9 cellular contexts compared by ENCODE assay signal in the genomic region with DNA sequence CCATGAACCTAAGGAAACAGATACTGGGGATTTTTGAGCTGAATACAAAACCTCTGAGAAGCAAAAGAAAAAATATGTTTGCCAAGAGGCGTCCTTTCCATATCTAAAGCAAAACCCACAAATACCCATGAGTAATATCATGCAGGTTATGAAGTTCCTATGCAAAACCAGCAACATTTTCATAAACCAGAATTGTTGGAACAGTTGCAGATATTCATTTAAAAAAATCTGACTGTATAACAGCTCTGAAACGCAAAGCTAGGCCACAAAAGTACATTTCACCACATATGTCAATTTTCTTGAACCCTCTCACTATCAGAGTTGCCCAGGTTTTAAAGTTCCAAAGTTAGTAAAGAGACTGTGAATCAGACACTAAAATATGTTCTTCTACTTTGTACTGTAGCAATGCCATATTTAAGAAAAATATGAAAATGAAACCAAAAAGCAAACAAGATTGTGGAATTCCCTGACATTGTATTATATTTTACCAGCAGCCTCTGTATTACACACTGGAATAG. TPM values are rescaled to one million over a fixed set of nuclear protein-coding genes. Genes with fewer than 3 reads are reported as not detected.
DNase-seq lines count a peak whose midpoint lies in the region; ATAC-seq and TF ChIP-seq lines count a peak whose summit lies in the region.
"Had no signal": no experiment of that assay in that cellular context is flagged by ENCODE, and none has a peak within 500 bp of the region (broad histone marks: within the 10 kb centered on the region; RNA-seq: fewer than 3 reads in every experiment).

No MANE protein-coding gene starts in this region.

- peaks cover 85% of the 10 kb centered on the region for H3K4me1 Mint-ChIP-seq in activated T-cell treated with anti-CD3 and anti-CD28 coated beads, Interleukin-2, amount 50 U/mL, for 72 hours (ENCODE audit: low read depth)
- H3K4me1 Mint-ChIP-seq in IgD-negative memory B cell: peaks cover 46 to 50% (median 49%) of the 10 kb centered on the region in 3 donors
- no peaks in the 10 kb centered on the region for H3K4me1 Mint-ChIP-seq in Caco-2 (ENCODE audit: low read depth, unreplicated experiment)

- BruUV-seq in Caco-2 (replicated peaks; lab: Mats Ljungman, UMichigan): no TSS peak

- H3K27me3 Mint-ChIP-seq in activated T-cell treated with anti-CD3 and anti-CD28 coated beads, Interleukin-2, amount 50 U/mL, for 72 hours (ENCODE audit: low read depth): no peaks in the 10 kb centered on the region
- H3K27me3 Mint-ChIP-seq in IgD-negative memory B cell (no peaks in the 10 kb centered on the region), Caco-2 (ENCODE audit: insufficient read depth, unreplicated experiment) (no peaks in the 10 kb centered on the region)

- H3K27ac ChIP-seq in upper lobe of left lung: peak overlapping the region in 3 of 4 donors; percentile 4 to 75 (median 66)

- peaks cover 0 to 2% of the 10 kb centered on the region in 2 donors for H3K36me3 Mint-ChIP-seq in activated T-cell treated with anti-CD3 and anti-CD28 coated beads, Interleukin-2, amount 50 U/mL, for 72 hours (ENCODE audit: insufficient read depth in 2 of 2)
- H3K36me3 Mint-ChIP-seq in IgD-negative memory B cell (no peaks in the 10 kb centered on the region), Caco-2 (ENCODE audit: insufficient read depth, unreplicated experiment) (no peaks in the 10 kb centered on the region)

- H3K27me3 ChIP-seq in upper lobe of left lung (no peaks in the 10 kb centered on the region), Caco-2 (replicated peaks; ENCODE audit: control insufficient read depth, insufficient read depth, low read length) (no peaks in the 10 kb centered on the region)
- H3K27me3 ChIP-seq: BE2C had no signal

- no peak for DNase-seq in activated T-cell treated with anti-CD3 and anti-CD28 coated beads, Interleukin-2, amount 50 U/mL, for 72 hours
- no peak for DNase-seq in activated T-cell treated with anti-CD3 and anti-CD28 coated beads, Interleukin-2, amount 50 U/mL, for 1 hour
- DNase-seq in dedifferentiated amniotic fluid mesenchymal stem cell (ENCODE audit: extremely low spot score) (peak; percentile 25), upper lobe of left lung (no peak), putamen (ENCODE audit: low spot score) (no peak), Ammon's horn (ENCODE audit: low spot score) (no peak), Caco-2 (no peak)

- peak overlapping the region; percentile 98 for H3K27ac Mint-ChIP-seq in activated T-cell treated with anti-CD3 and anti-CD28 coated beads, Interleukin-2, amount 50 U/mL, for 72 hours
- H3K27ac Mint-ChIP-seq in IgD-negative memory B cell: peak overlapping the region; percentile 81 to 94 (median 91)
- no peak overlapping the region for H3K27ac Mint-ChIP-seq in Caco-2 (ENCODE audit: unreplicated experiment)

- H3K4me3 Mint-ChIP-seq in activated T-cell treated with anti-CD3 and anti-CD28 coated beads, Interleukin-2, amount 50 U/mL, for 72 hours: peak overlapping the region; percentile 64 to 84
- H3K4me3 Mint-ChIP-seq in IgD-negative memory B cell (peak overlapping the region; percentile 61 to 93 (median 78)), Caco-2 (ENCODE audit: unreplicated experiment) (no peak overlapping the region)

- TF ChIP-seq CTCF in upper lobe of left lung (IDR thresholded peaks at IDR 0.05): no peak
- TF ChIP-seq CTCF in Caco-2 (IDR thresholded peaks at IDR 0.05; ENCODE audit: insufficient read depth in 1 of 2, low read depth in 1 of 2, low read length in 1 of 2, severe bottlenecking in 1 of 2, unreplicated experiment in 1 of 2): no peak

- TF ChIP-seq EP300 in upper lobe of left lung (IDR thresholded peaks at IDR 0.05): no peak

- WGBS in upper lobe of left lung, 2 donors: 53 to 72% methylated on average over 2 of the region's 2 CpGs

- peak; percentile 33 to 57 for ATAC-seq in activated T-cell treated with anti-CD3 and anti-CD28 coated beads, Interleukin-2, amount 50 U/mL, for 72 hours (replicated peaks in 1 of 2)
- ATAC-seq in upper lobe of left lung (ENCODE audit: low FRiP score in 2 of 2): no peak

- no peaks in the 10 kb centered on the region for H3K36me3 ChIP-seq in upper lobe of left lung
- no peaks in the 10 kb centered on the region for H3K36me3 ChIP-seq in Caco-2 (ENCODE audit: control insufficient read depth, insufficient read depth, low read length)
- H3K36me3 ChIP-seq: BE2C had no signal

- H3K9me3 Mint-ChIP-seq in activated T-cell treated with anti-CD3 and anti-CD28 coated beads, Interleukin-2, amount 50 U/mL, for 72 hours: no peaks in the 10 kb centered on the region
- H3K9me3 Mint-ChIP-seq in IgD-negative memory B cell (no peaks in the 10 kb centered on the region), Caco-2 (ENCODE audit: unreplicated experiment) (no peaks in the 10 kb centered on the region)

- intact Hi-C loops in Caco-2 (cut with micrococcal nuclease; ENCODE audit: unreplicated experiment): no loop called here

- TF ChIP-seq POLR2A in upper lobe of left lung (IDR thresholded peaks at IDR 0.05): no peak

- H3K9me3 ChIP-seq in upper lobe of left lung (no peaks in the 10 kb centered on the region), Caco-2 (0 out of 2 replicates have a peak, but pooled peaks cover 4% of the 10 kb centered on the region)

- H3K4me3 ChIP-seq in upper lobe of left lung (no peak overlapping the region), Caco-2 (ENCODE audit: low read depth, low read length) (no peak overlapping the region)

- POLR2A ChIA-PET in Caco-2 (lab: Charles Lee): no interaction called here

- H3K4me1 ChIP-seq in upper lobe of left lung (peaks cover 13 to 34% (median 24%) of the 10 kb centered on the region in 4 donors), Caco-2 (no peaks in the 10 kb centered on the region)

- CTCF ChIA-PET in Caco-2 (lab: Charles Lee): no interaction called here

RNA-seq across cellular contexts. Expression of a gene that starts 33.8 kb away (rescaled TPM):
- total RNA-seq in activated T-cell treated with anti-CD3 and anti-CD28 coated beads, Interleukin-2, amount 50 U/mL, for 72 hours: 100 to 1,000 TPM; 283 to 343 TPM
- polyA plus RNA-seq in IgD-negative memory B cell: 88.0 TPM
- 100 to 1,000 TPM in 4 of 6 donors, 10 to 100 TPM in 2; 72.1 to 131 (median 116) TPM for total RNA-seq in upper lobe of left lung
- 125 and 127 TPM in 2 replicates for total RNA-seq in Caco-2 (2022)

Comparison
In these comparisons a context has a peak if more than half of its experiments do, and no peak if none do; other contexts are left out.
1. ATAC-seq: peak in activated T-cell treated with anti-CD3 and anti-CD28 coated beads, Interleukin-2, amount 50 U/mL, for 72 hours (2 of 2); none in upper lobe of left lung (0 of 2).